Comparison of ENCODE assay signal across 24 cellular contexts in the genomic region with DNA sequence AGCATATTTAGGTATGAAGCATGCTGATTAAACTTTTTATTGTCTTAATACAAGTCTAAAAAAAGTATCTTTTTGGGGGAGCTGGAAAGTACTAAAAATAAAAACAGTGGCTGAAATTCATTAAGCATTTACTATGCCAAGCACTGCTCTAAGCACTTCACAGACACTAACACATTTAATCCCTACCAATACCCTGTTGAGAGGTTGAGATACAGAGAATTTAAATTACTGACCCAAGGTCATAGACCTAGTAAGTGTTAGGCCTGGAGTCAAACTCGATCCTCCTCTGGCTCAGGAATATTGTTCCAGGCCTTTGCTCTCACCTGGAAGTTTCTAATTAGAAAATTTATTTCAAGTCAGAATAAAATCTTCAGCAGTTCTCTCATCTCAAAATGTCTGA. TPM values are rescaled to one million over a fixed set of nuclear protein-coding genes. Genes with fewer than 3 reads are reported as not detected.
"Had no signal": no experiment of that assay in that cellular context is flagged by ENCODE, and none has a peak within 500 bp of the region (broad histone marks: within the 10 kb centered on the region; RNA-seq: fewer than 3 reads in every experiment).

No MANE protein-coding gene starts in this region.

- H3K27me3 ChIP-seq: neural progenitor cell, ovary, right lobe of liver, sigmoid colon, stomach, thyroid gland, tibial nerve, upper lobe of left lung, vagina had no signal

- H3K9me3 ChIP-seq: ovary, psoas muscle, right lobe of liver, sigmoid colon, stomach, thoracic aorta, thyroid gland, upper lobe of left lung, vagina had no signal

- H3K36me3 ChIP-seq: neural progenitor cell, ovary, right lobe of liver, sigmoid colon, thoracic aorta, thyroid gland, upper lobe of left lung, vagina had no signal

- H3K4me3 ChIP-seq: neural progenitor cell, ovary, psoas muscle, right lobe of liver, sigmoid colon, stomach, thoracic aorta, thyroid gland, tibial nerve, upper lobe of left lung, vagina had no signal

- DNase-seq: natural killer cell; occipital lobe; ovary; posterior cingulate gyrus; psoas muscle; right lobe of liver; sigmoid colon; small intestine; stimulated activated CD4-positive, alpha-beta T cell treated with anti-CD3 and anti-CD28 coated beads, Interleukin-15, amount 100 ng/mL, for 24 hours; stimulated activated CD4-positive, alpha-beta T cell treated with anti-CD3 and anti-CD28 coated beads, Interleukin-2, amount 100 ng/mL, for 24 hours; stimulated activated CD4-positive, alpha-beta T cell treated with anti-CD3 and anti-CD28 coated beads, Interleukin-2, amount 100 ng/mL, for 48 hours; stimulated activated CD4-positive, alpha-beta T cell treated with anti-CD3 and anti-CD28 coated beads, Interleukin-4, amount 100 ng/mL, for 24 hours; stimulated activated naive B cell treated with anti-CD40 and anti-IgM and Interleukin-4, amounts not matched to agents 10 μg/mL and 1 μg/mL and 100 μg/mL, for 72 hours; stimulated activated naive CD4-positive, alpha-beta T cell treated with Interleukin-2 at 50 U/mL for 16 hours; stomach; thyroid gland; trophoblast cell; upper lobe of left lung had no signal

- ATAC-seq: natural killer cell; psoas muscle; right lobe of liver; stimulated activated effector memory CD8-positive, alpha-beta T cell treated with anti-CD3 and anti-CD28 coated beads, Interleukin-12 subunit alpha, Interleukin-12 subunit beta, amount 100 ng/mL, for 72 hours; stimulated activated naive B cell treated with anti-CD40 and anti-IgM and Interleukin-4, amounts not matched to agents 10 μg/mL and 1 μg/mL and 100 μg/mL, for 72 hours had no signal

- H3K4me1 ChIP-seq: neural progenitor cell, parathyroid adenoma, psoas muscle, right lobe of liver, sigmoid colon, stomach, thyroid gland, tibial nerve, upper lobe of left lung, vagina had no signal

- H3K27ac ChIP-seq: neural progenitor cell, ovary, parathyroid adenoma, psoas muscle, right lobe of liver, sigmoid colon, stomach, thoracic aorta, thyroid gland, tibial nerve, upper lobe of left lung, vagina had no signal

RNA-seq across cellular contexts. Expression of a gene that starts 18.6 kb away (rescaled TPM):
- total RNA-seq: natural killer cell had no signal
